ENCODE assay signal across 23 cellular contexts in the genomic region with DNA sequence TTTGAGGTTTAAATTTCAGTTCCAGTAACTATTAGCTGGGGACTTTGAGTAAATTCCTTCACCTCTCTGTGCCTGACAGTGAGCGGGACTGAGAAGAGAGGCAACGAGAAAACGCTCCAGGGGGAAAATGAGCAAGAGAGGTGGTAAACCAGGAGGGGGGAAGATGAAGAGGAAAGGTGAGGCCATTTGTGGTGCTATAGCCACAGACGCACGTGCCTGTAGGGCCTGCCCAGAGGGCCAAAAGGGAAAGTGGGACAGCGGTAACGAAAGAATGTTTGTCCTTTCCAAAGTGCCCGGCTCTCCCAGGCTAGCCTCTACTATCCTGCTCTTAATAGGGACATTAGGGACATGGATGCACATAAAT.
"Had no signal": no experiment of that assay in that cellular context is flagged by ENCODE, and none has a peak within 500 bp of the region (broad histone marks: within the 10 kb centered on the region; RNA-seq: fewer than 3 reads in every experiment).

No MANE protein-coding gene starts in this region.

- H3K4me3 Mint-ChIP-seq: activated CD8-positive, alpha-beta T cell treated with anti-CD3 and anti-CD28 coated beads for 36 hours; activated naive CD4-positive, alpha-beta T cell treated with anti-CD3 and anti-CD28 coated beads, Interleukin-2, amount 50 U/mL, for 24 hours; activated naive CD8-positive, alpha-beta T cell treated with anti-CD3 and anti-CD28 coated beads, Interleukin-2, amount 50 U/mL, for 24 hours; activated T-cell treated with anti-CD3 and anti-CD28 coated beads, Interleukin-2, amount 50 U/mL, for 4 hours; natural killer cell; type B pancreatic cell; WTC11 had no signal

- H3K27ac Mint-ChIP-seq: activated CD8-positive, alpha-beta T cell treated with anti-CD3 and anti-CD28 coated beads for 36 hours; activated naive CD4-positive, alpha-beta T cell treated with anti-CD3 and anti-CD28 coated beads, Interleukin-2, amount 50 U/mL, for 24 hours; activated naive CD8-positive, alpha-beta T cell treated with anti-CD3 and anti-CD28 coated beads, Interleukin-2, amount 50 U/mL, for 24 hours; activated T-helper 2 cell treated with anti-CD3 and anti-CD28 coated beads, Interferon-gamma antibody, Interleukin-2, Interleukin-4, amounts not matched to agents 10 μg/mL and 5 μg/mL and 100 μg/mL, durations not matched to agents 14 hours and 24 hours and 36 hours; natural killer cell; progenitor cell of endocrine pancreas; WTC11 had no signal

- H3K36me3 Mint-ChIP-seq: activated naive CD4-positive, alpha-beta T cell treated with anti-CD3 and anti-CD28 coated beads, Interleukin-2, amount 50 U/mL, for 24 hours; natural killer cell had no signal

- ATAC-seq: activated CD8-positive, alpha-beta T cell treated with anti-CD3 and anti-CD28 coated beads for 36 hours; activated naive CD8-positive, alpha-beta T cell treated with anti-CD3 and anti-CD28 coated beads, Interleukin-2, amount 50 U/mL, for 24 hours; activated T-cell treated with anti-CD3 and anti-CD28 coated beads, Interleukin-2, amount 50 U/mL, for 4 hours; left lobe of liver; natural killer cell; WTC11 had no signal

- H3K4me1 ChIP-seq: breast epithelium, colonic mucosa, spleen had no signal

- H3K27ac ChIP-seq: breast epithelium, colonic mucosa, epithelial cell of prostate, spleen had no signal

- H3K9me3 Mint-ChIP-seq: activated CD8-positive, alpha-beta T cell treated with anti-CD3 and anti-CD28 coated beads for 36 hours; activated naive CD4-positive, alpha-beta T cell treated with anti-CD3 and anti-CD28 coated beads, Interleukin-2, amount 50 U/mL, for 24 hours; activated naive CD8-positive, alpha-beta T cell treated with anti-CD3 and anti-CD28 coated beads, Interleukin-2, amount 50 U/mL, for 24 hours; activated T-cell treated with anti-CD3 and anti-CD28 coated beads, Interleukin-2, amount 50 U/mL, for 4 hours; activated T-helper 2 cell treated with anti-CD3 and anti-CD28 coated beads, Interferon-gamma antibody, Interleukin-2, Interleukin-4, amounts not matched to agents 10 μg/mL and 5 μg/mL and 100 μg/mL, durations not matched to agents 14 hours and 24 hours and 36 hours; natural killer cell; type B pancreatic cell had no signal

- H3K36me3 ChIP-seq: breast epithelium, colonic mucosa, spleen had no signal

- DNase-seq: activated CD4-positive, alpha-beta T cell treated with anti-CD3 and anti-CD28 coated beads for 1 hour; activated CD4-positive, alpha-beta T cell treated with anti-CD3 and anti-CD28 coated beads, Interleukin-2, amount 50 U/mL, for 1 hour; activated CD8-positive, alpha-beta T cell treated with anti-CD3 and anti-CD28 coated beads for 36 hours; activated naive CD8-positive, alpha-beta T cell treated with anti-CD3 and anti-CD28 coated beads, Interleukin-2, amount 50 U/mL, for 24 hours; activated T-cell treated with anti-CD3 and anti-CD28 coated beads, Interleukin-2, amount 50 U/mL, for 4 hours; cerebellar nuclear complex; colonic mucosa; effector CD8-positive, alpha-beta T cell; esophagus squamous epithelium; mesendoderm; natural killer cell; stimulated activated CD4-positive, alpha-beta T cell treated with anti-CD3 and anti-CD28 coated beads, Interleukin-2, amount 100 ng/mL, for 48 hours; stimulated activated naive CD4-positive, alpha-beta T cell treated with Interleukin-2 at 50 U/mL for 16 hours had no signal

- H3K4me1 Mint-ChIP-seq: activated naive CD4-positive, alpha-beta T cell treated with anti-CD3 and anti-CD28 coated beads, Interleukin-2, amount 50 U/mL, for 24 hours; activated naive CD8-positive, alpha-beta T cell treated with anti-CD3 and anti-CD28 coated beads, Interleukin-2, amount 50 U/mL, for 24 hours; natural killer cell; WTC11 had no signal

- H3K4me3 ChIP-seq: breast epithelium, colonic mucosa, esophagus squamous epithelium, lung, spleen had no signal

- H3K27me3 Mint-ChIP-seq: activated CD8-positive, alpha-beta T cell treated with anti-CD3 and anti-CD28 coated beads for 36 hours; progenitor cell of endocrine pancreas; type B pancreatic cell had no signal

- H3K27me3 ChIP-seq: breast epithelium, colonic mucosa, esophagus squamous epithelium had no signal

- H3K9me3 ChIP-seq: breast epithelium, colonic mucosa, esophagus squamous epithelium, spleen had no signal
